Comparison of ENCODE assay signal across 8 cellular contexts in the genomic region with DNA sequence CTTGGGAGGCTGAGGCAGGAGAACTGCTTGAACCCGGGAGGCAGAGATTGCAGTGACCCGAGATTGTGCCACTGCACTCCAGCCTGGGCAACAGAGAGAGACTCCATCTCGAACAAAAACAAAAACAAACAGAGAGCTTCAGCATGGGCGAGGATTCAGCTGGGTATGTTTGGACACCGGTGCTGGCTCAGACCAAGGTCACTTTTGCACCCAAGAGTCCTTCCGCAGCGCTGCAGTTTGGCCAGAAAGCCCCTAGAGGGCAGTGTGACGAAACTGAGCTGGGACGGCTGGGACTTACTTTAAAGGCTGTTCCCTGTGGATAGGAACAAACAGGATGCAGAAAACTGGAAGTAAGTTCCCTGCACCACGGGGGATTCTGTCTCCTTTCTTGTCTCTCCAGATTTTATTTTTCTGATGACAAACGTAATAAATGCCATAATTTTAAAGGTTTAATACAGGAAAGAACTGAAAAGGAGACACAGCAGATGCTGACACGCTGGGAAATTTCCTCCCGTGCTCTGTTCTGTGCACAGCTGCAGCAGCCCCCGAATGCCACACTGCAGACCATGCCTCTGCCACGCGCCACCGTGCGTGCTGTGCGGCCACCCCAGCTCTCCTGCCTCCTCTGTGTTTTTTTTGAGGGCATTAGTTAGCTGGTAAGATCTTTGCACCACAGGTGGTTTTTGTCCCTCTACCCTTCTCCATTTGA. TPM values are rescaled to one million over a fixed set of nuclear protein-coding genes. Genes with fewer than 3 reads are reported as not detected.
DNase-seq lines count a peak whose midpoint lies in the region; ATAC-seq and TF ChIP-seq lines count a peak whose summit lies in the region.

No MANE protein-coding gene starts in this region.

- H3K4me3 ChIP-seq in epithelial cell of esophagus (ENCODE audit: low read length): no peak overlapping the region

- H3K27ac Mint-ChIP-seq in naive B cell: peak overlapping the region in 1 of 6 donors; percentile 39

- peaks cover 5 to 7% of the 10 kb centered on the region in 2 donors for H3K36me3 Mint-ChIP-seq in naive B cell

- DNase-seq in AG20443 (ENCODE audit: low spot score): peak; percentile 62
- DNase-seq in HCEC 1CT: peak; percentile 70
- DNase-seq in NOMO-1 treated with DMSO at 0.1 percent for 48 hours (lab: John Stamatoyannopoulos, UW; ENCODE audit: unreplicated experiment): peak; percentile 35
- peak; percentile 87 for DNase-seq in activated CD8-positive, alpha-beta memory T cell treated with anti-CD3 and anti-CD28 coated beads, Interleukin-2, amount 50 U/mL, for 48 hours
- DNase-seq in epithelial cell of esophagus (ENCODE audit: low read depth): peak; percentile 71
- peak; percentile 57 for DNase-seq in naive B cell
- peak; percentile 32 to 34 for DNase-seq in stimulated activated CD8-positive, alpha-beta memory T cell treated with anti-CD3 and anti-CD28 coated beads, Interleukin-7, amount 100 ng/mL, for 48 hours (ENCODE audit: extremely low read depth in 1 of 2, low read depth in 1 of 2)

- TF ChIP-seq CTCF in epithelial cell of esophagus (IDR thresholded peaks at IDR 0.05; ENCODE audit: insufficient read depth, low read depth, low read length, missing control alignments): peak; percentile 96

- H3K27me3 Mint-ChIP-seq in naive B cell: no peaks in the 10 kb centered on the region

- no peaks in the 10 kb centered on the region for H3K4me1 Mint-ChIP-seq in naive B cell

- H3K4me3 Mint-ChIP-seq in naive B cell: no peak overlapping the region

- H3K9me3 Mint-ChIP-seq in naive B cell: no peaks in the 10 kb centered on the region

- peak; percentile 55 to 61 for ATAC-seq in naive B cell (ENCODE audit: low read depth in 2 of 2)
- ATAC-seq in GM18909 (IDR thresholded peaks at IDR 0.05; ENCODE audit: poor library complexity, unreplicated experiment): no peak

RNA-seq across cellular contexts. Expression of gene USP36, which starts 25.2 kb away (rescaled TPM):
- 10 to 100 TPM; 14.9 to 37.9 (median 24.5) TPM for polyA plus RNA-seq in naive B cell (ENCODE audit: low read depth in 6 of 6)

RNA-seq across cellular contexts. Expression of gene CEP295NL, which starts 37.2 kb away (rescaled TPM):
- polyA plus RNA-seq in naive B cell (ENCODE audit: low read depth in 6 of 6): 1 to 10 TPM in 5 of 6 donors, not detected in 1; 1.3 to 2.9 (median 1.6) TPM

RNA-seq across cellular contexts. Expression of gene TIMP2, which starts 59.4 kb away (rescaled TPM):
- 1 to 10 TPM in 1 of 6 donors, under 1 TPM in 5; 0.40 to 1.1 (median 0.65) TPM for polyA plus RNA-seq in naive B cell (ENCODE audit: low read depth in 6 of 6)

Comparison
In these comparisons a context has a peak if more than half of its experiments do, and no peak if none do; other contexts are left out.
1. DNase-seq: peak in every context shown above with its lines; median percentile 87 in activated CD8-positive, alpha-beta memory T cell treated with anti-CD3 and anti-CD28 coated beads, Interleukin-2, amount 50 U/mL, for 48 hours; 71 in epithelial cell of esophagus; 70 in HCEC 1CT; 62 in AG20443; 57 in naive B cell; 35 in NOMO-1 treated with DMSO at 0.1 percent for 48 hours; 33 in stimulated activated CD8-positive, alpha-beta memory T cell treated with anti-CD3 and anti-CD28 coated beads, Interleukin-7, amount 100 ng/mL, for 48 hours.